ENCODE assay signal across 35 cellular contexts in the genomic region with DNA sequence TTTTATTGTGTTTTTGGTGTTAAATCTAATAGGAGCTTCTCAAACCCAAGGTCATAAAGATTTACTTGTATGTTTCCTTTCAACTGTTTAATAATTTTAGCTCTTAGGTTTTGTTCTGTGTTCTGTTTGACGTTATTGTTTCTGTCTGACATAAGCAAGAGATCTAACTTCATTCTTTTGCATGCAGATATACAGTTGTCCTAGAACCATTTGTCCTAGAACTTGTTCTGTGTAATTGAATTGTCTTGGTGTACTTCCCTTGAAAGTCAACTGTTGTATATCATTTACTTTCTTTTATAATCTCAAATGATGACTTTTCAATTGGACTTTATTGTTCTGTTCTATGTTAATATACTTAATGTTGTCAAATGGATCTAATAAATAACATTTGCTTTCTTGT.
"Had no signal": no experiment of that assay in that cellular context is flagged by ENCODE, and none has a peak within 500 bp of the region (broad histone marks: within the 10 kb centered on the region; RNA-seq: fewer than 3 reads in every experiment).

No MANE protein-coding gene starts in this region.

- H3K4me3 ChIP-seq: adrenal gland, body of pancreas, breast epithelium had no signal

- ATAC-seq: activated CD8-positive, alpha-beta T cell treated with anti-CD3 and anti-CD28 coated beads for 36 hours; activated naive CD4-positive, alpha-beta T cell treated with anti-CD3 and anti-CD28 coated beads, Interleukin-2, amount 50 U/mL, for 72 hours; activated T-cell treated with anti-CD3 and anti-CD28 coated beads, Interleukin-2, amount 50 U/mL, for 4 hours; activated T-cell treated with anti-CD3 and anti-CD28 coated beads, Interleukin-2, amount 50 U/mL, for 72 hours; activated T-helper 17 cell treated with anti-CD3 and anti-CD28 coated beads, Interleukin-2, amount 50 U/mL, for 72 hours; body of pancreas had no signal

- H3K27ac ChIP-seq: adrenal gland, body of pancreas, brain microvascular endothelial cell, breast epithelium, VCaP had no signal

- FAIRE-seq: astrocyte, TTC549 had no signal

- H3K27me3 ChIP-seq: adrenal gland, body of pancreas, brain microvascular endothelial cell, breast epithelium had no signal

- H3K36me3 ChIP-seq: adrenal gland, brain microvascular endothelial cell, breast epithelium had no signal

- H3K4me1 ChIP-seq: adrenal gland, body of pancreas, breast epithelium had no signal

- DNase-seq: activated B cell treated with CpG ODN at 0.5 μM for 24 hours; activated CD4-positive, alpha-beta memory T cell treated with anti-CD3 and anti-CD28 coated beads for 36 hours; activated CD4-positive, alpha-beta T cell treated with anti-CD3 and anti-CD28 coated beads for 4 hours; activated CD4-positive, alpha-beta T cell treated with anti-CD3 and anti-CD28 coated beads, Interleukin-2, amount 10 ng/mL, durations not matched to agents 24 days and 14 days; activated CD4-positive, alpha-beta T cell treated with anti-CD3 and anti-CD28 coated beads, Interleukin-2, amount 50 U/mL, for 1 hour; activated CD4-positive, alpha-beta T cell treated with anti-CD3 and anti-CD28 coated beads, Interleukin-2, amount 50 U/mL, for 4 hours; activated CD4-positive, CD25-positive, alpha-beta regulatory T cell treated with anti-CD3 and anti-CD28 coated beads, Interleukin-2, amount 50 U/mL, for 72 hours; activated CD8-positive, alpha-beta memory T cell treated with anti-CD3 and anti-CD28 coated beads, Interleukin-2, amount 50 U/mL, for 4 hours; activated CD8-positive, alpha-beta T cell treated with anti-CD3 and anti-CD28 coated beads for 36 hours; activated effector memory CD4-positive, alpha-beta T cell treated with anti-CD3 and anti-CD28 coated beads, Interleukin-2, amount 50 U/mL, for 16 hours; activated gamma-delta T cell treated with Interleukin-2 at 50 U/mL for 16 hours; activated naive CD4-positive, alpha-beta T cell; activated naive CD4-positive, alpha-beta T cell treated with anti-CD3 and anti-CD28 coated beads for 36 hours; activated naive CD4-positive, alpha-beta T cell treated with anti-CD3 and anti-CD28 coated beads, Interleukin-2, amount 50 U/mL, for 16 hours; activated naive CD8-positive, alpha-beta T cell treated with anti-CD3 and anti-CD28 coated beads for 36 hours; activated T-cell treated with anti-CD3 and anti-CD28 coated beads for 4 hours; activated T-cell treated with anti-CD3 and anti-CD28 coated beads, Interleukin-2, amount 50 U/mL, for 1 hour; activated T-cell treated with anti-CD3 and anti-CD28 coated beads, Interleukin-2, amount 50 U/mL, for 4 hours; activated T-cell treated with anti-CD3 and anti-CD28 coated beads, Interleukin-2, amount 50 U/mL, for 72 hours; adrenal gland; amniotic stem cell; aorta; body of pancreas; brain microvascular endothelial cell; caudate nucleus; cerebellar nuclear complex; T-helper 1 cell; T-helper 2 cell; T-helper 9 cell had no signal

- H3K9me3 ChIP-seq: adrenal gland, body of pancreas, breast epithelium had no signal
